In genomic region chr11:3220521-3221407, GRCh38 we compare ENCODE assay signal across 18 cellular contexts. TPM values are rescaled to one million over a fixed set of nuclear protein-coding genes. Genes with fewer than 3 reads are reported as not detected.
DNase-seq lines count a peak whose midpoint lies in the region; ATAC-seq, FAIRE-seq and TF ChIP-seq lines count a peak whose summit lies in the region.
"Had no signal": no experiment of that assay in that cellular context is flagged by ENCODE, and none has a peak within 500 bp of the region (broad histone marks: within the 10 kb centered on the region; RNA-seq: fewer than 3 reads in every experiment).

No MANE protein-coding gene starts in this region.

- H3K23me2 ChIP-seq in H9 (ENCODE audit: insufficient read length, low read depth, low read length, poor library complexity, severe bottlenecking) (no peaks in the 10 kb centered on the region), H1 (ENCODE audit: low read depth, low read length) (no peaks in the 10 kb centered on the region; the same call in 1 of the 2 replicates)

- H3K4me3 Mint-ChIP-seq in H9, result no peak overlapping the region; a peak in 1 of 5 replicates
- H3K4me3 Mint-ChIP-seq: CD4-positive, alpha-beta T cell; stimulated activated memory B cell treated with anti-CD40 and anti-IgM and Interleukin-4, amounts not matched to agents 10 μg/mL and 1 μg/mL and 100 μg/mL, for 72 hours had no signal

- no peaks in the 10 kb centered on the region for H3K79me2 ChIP-seq in H9 (ENCODE audit: insufficient read depth, low read length)
- no peaks in the 10 kb centered on the region for H3K79me2 ChIP-seq in H1 (ENCODE audit: control insufficient read depth in 1 of 2, insufficient read depth in 2 of 2, low read length in 2 of 2)
- no peaks in the 10 kb centered on the region for H3K79me2 ChIP-seq in Karpas-422 (ENCODE audit: low read length)
- H3K79me2 ChIP-seq: parathyroid adenoma had no signal

- H2BK5ac ChIP-seq in H9 (ENCODE audit: insufficient read length, low read length), result no peak overlapping the region
- no peak overlapping the region for H2BK5ac ChIP-seq in H1 (ENCODE audit: low read depth, low read length)

- peak; percentile 18 for DNase-seq in activated CD4-positive, CD25-positive, alpha-beta regulatory T cell treated with anti-CD3 and anti-CD28 coated beads, Interleukin-2, amount 50 U/mL, for 72 hours
- DNase-seq in H9, result peak; percentile 26
- DNase-seq in H1 (ENCODE audit: low read depth in 1 of 2, low spot score in 2 of 2), result peak in 1 of 2 experiments; percentile 48
- peak; percentile 52 for DNase-seq in sigmoid colon
- no peak for DNase-seq in Karpas-422
- DNase-seq: hippocampal formation, NCI-H1930, NCI-H524 treated with DMSO at 0.1 percent for 48 hours, PC-9 had no signal

- H3K23ac ChIP-seq in H9 (ENCODE audit: insufficient read length, low read depth, low read length) (no peak overlapping the region), H1 (ENCODE audit: insufficient read length) (no peak overlapping the region)

- H2BK120ac ChIP-seq in H9 (ENCODE audit: low read depth, low read length, poor library complexity, severe bottlenecking) (no peak overlapping the region), H1 (replicated peaks; ENCODE audit: low read depth, low read length) (no peak overlapping the region)

- no peaks in the 10 kb centered on the region for H3K4me1 ChIP-seq in H9 (ENCODE audit: insufficient read depth, low read length)
- H3K4me1 ChIP-seq in H1 (replicated peaks in 1 of 4; ENCODE audit: control insufficient read depth in 3 of 4, insufficient read depth in 4 of 4, low read length in 3 of 4), result peaks cover 0 to 25% (median 10%) of the 10 kb centered on the region in 4 experiments; a peak in 6 of 7 replicates
- H3K4me1 ChIP-seq in sigmoid colon, result peaks cover 0 to 6% (median 0%) of the 10 kb centered on the region in 4 donors
- no peaks in the 10 kb centered on the region for H3K4me1 ChIP-seq in Karpas-422 (ENCODE audit: low read length)
- H3K4me1 ChIP-seq: parathyroid adenoma had no signal

- no peak for TF ChIP-seq POLR2A in H1 (IDR thresholded peaks at IDR 0.05; ENCODE audit: control extremely low read depth in 1 of 2, low read depth in 2 of 2, low read length in 2 of 2)
- TF ChIP-seq POLR2A in sigmoid colon (IDR thresholded peaks at IDR 0.05), result no peak

- no peaks in the 10 kb centered on the region for H3K36me3 Mint-ChIP-seq in H9 (ENCODE audit: insufficient read depth in 1 of 3, low read depth in 3 of 3)
- H3K36me3 Mint-ChIP-seq: activated naive CD4-positive, alpha-beta T cell treated with anti-CD3 and anti-CD28 coated beads, Interleukin-2, amount 50 U/mL, for 72 hours; stimulated activated memory B cell treated with anti-CD40 and anti-IgM and Interleukin-4, amounts not matched to agents 10 μg/mL and 1 μg/mL and 100 μg/mL, for 72 hours had no signal

- H3K56ac ChIP-seq in H9 (ENCODE audit: insufficient read length, low read depth, low read length), result no peak overlapping the region
- H3K56ac ChIP-seq in H1 (replicated peaks; ENCODE audit: insufficient read length, low read depth, low read length), result no peak overlapping the region

- no peak for ATAC-seq in activated CD4-positive, CD25-positive, alpha-beta regulatory T cell treated with anti-CD3 and anti-CD28 coated beads, Interleukin-2, amount 50 U/mL, for 24 hours
- ATAC-seq in HG03354 (IDR thresholded peaks at IDR 0.05; ENCODE audit: poor library complexity, severe bottlenecking, unreplicated experiment) (no peak), GM21717 (IDR thresholded peaks at IDR 0.05; ENCODE audit: unreplicated experiment) (no peak)
- ATAC-seq: activated naive CD4-positive, alpha-beta T cell treated with anti-CD3 and anti-CD28 coated beads, Interleukin-2, amount 50 U/mL, for 72 hours; stimulated activated memory B cell treated with anti-CD40 and anti-IgM and Interleukin-4, amounts not matched to agents 10 μg/mL and 1 μg/mL and 100 μg/mL, for 72 hours had no signal

- whole genome bisulfite sequencing in H9 (ENCODE audit: extremely low coverage, insufficient read length, low lambda C conversion rate), result no CpG with 5 or more reads among the region's 21 CpGs
- WGBS in H1 (ENCODE audit: extremely low coverage in 1 of 2, insufficient coverage in 1 of 2, insufficient read length in 1 of 2, insufficient replicate concordance in 2 of 2, low coverage in 1 of 2, low lambda C conversion rate in 2 of 2, missing lambda C conversion rate in 1 of 2), 2 experiments, result 82% methylated on average over 13 of the region's 21 CpGs; no CpG with 5 or more reads in 1 of the 2 experiments
- WGBS in sigmoid colon, 2 donors, result 21 to 61% methylated on average over 21 of the region's 21 CpGs

- H3K27ac ChIP-seq in H9 (ENCODE audit: insufficient read length, low read depth, low read length) (no peak overlapping the region), H1 (ENCODE audit: low read depth, low read length) (no peak overlapping the region), sigmoid colon (no peak overlapping the region), Karpas-422 (ENCODE audit: low read length) (no peak overlapping the region)
- H3K27ac ChIP-seq: parathyroid adenoma, PC-9 had no signal

- H4K8ac ChIP-seq in H9 (replicated peaks; ENCODE audit: insufficient read length, low read depth, low read length) (no peak overlapping the region), H1 (ENCODE audit: extremely low read depth, insufficient read depth, low read length) (no peak overlapping the region; the same call in 1 of the 2 replicates)

- H2AK5ac ChIP-seq in H9 (ENCODE audit: insufficient read length, low read length), result no peak overlapping the region
- no peak overlapping the region for H2AK5ac ChIP-seq in H1 (ENCODE audit: low read depth, low read length)

- intact Hi-C loops in sigmoid colon (cut with DNase I), result no loop called here

- H4K20me1 ChIP-seq in H9 (ENCODE audit: control insufficient read depth, insufficient read depth, insufficient read length) (no peaks in the 10 kb centered on the region), H1 (replicated peaks in 1 of 2; ENCODE audit: control insufficient read depth in 1 of 2, insufficient read depth in 2 of 2, low read length in 2 of 2) (no peaks in the 10 kb centered on the region), Karpas-422 (ENCODE audit: insufficient read depth, low read depth, low read length) (no peaks in the 10 kb centered on the region)

- H3K27ac Mint-ChIP-seq in H9, result peak overlapping the region in 1 of 3 experiments; percentile 14; a peak in 1 of 7 replicates
- H3K27ac Mint-ChIP-seq: activated naive CD4-positive, alpha-beta T cell treated with anti-CD3 and anti-CD28 coated beads, Interleukin-2, amount 50 U/mL, for 72 hours; CD4-positive, alpha-beta T cell; stimulated activated memory B cell treated with anti-CD40 and anti-IgM and Interleukin-4, amounts not matched to agents 10 μg/mL and 1 μg/mL and 100 μg/mL, for 72 hours had no signal

- no peak overlapping the region for H3K4me2 ChIP-seq in H9 (ENCODE audit: insufficient read depth, insufficient read length, low read length)
- no peak overlapping the region for H3K4me2 ChIP-seq in H1 (ENCODE audit: insufficient read depth in 1 of 2, low read depth in 2 of 2, low read length in 2 of 2)
- H3K4me2 ChIP-seq in Karpas-422 (ENCODE audit: low read depth, low read length, poor library complexity, severe bottlenecking), result no peak overlapping the region
- H3K4me2 ChIP-seq: PC-9 had no signal

- H3K14ac ChIP-seq in H9 (ENCODE audit: insufficient read depth, low read length), result no peak overlapping the region
- no peak overlapping the region for H3K14ac ChIP-seq in H1 (ENCODE audit: insufficient read length)

- CTCF ChIA-PET in H1 (lab: Charles Lee; ENCODE audit: partially characterized antibody), result interaction anchor here (0.6 to 2.0 kb wide), 11 partner anchors 10 to 184 kb away, joined by 3 to 8 read pairs (median 4); no protein-coding TSS in a partner anchor

- H3K9me3 ChIP-seq in H9 (ENCODE audit: control insufficient read depth, low read depth, low read length) (no peaks in the 10 kb centered on the region), H1 (ENCODE audit: insufficient read depth in 2 of 2, low read depth in 1 of 2, low read length in 1 of 2) (no peaks in the 10 kb centered on the region), sigmoid colon (no peaks in the 10 kb centered on the region), Karpas-422 (ENCODE audit: low read length) (no peaks in the 10 kb centered on the region)

- H2BK20ac ChIP-seq in H9 (ENCODE audit: low read depth, low read length, poor library complexity, severe bottlenecking) (no peak overlapping the region), H1 (ENCODE audit: low read length) (no peak overlapping the region)

- H3K4ac ChIP-seq in H9 (ENCODE audit: low read depth, low read length) (no peak overlapping the region), H1 (replicated peaks; ENCODE audit: insufficient read length, low read depth, low read length) (no peak overlapping the region)

- H3K18ac ChIP-seq in H9 (ENCODE audit: insufficient read length, low read depth, low read length), result no peak overlapping the region
- H3K18ac ChIP-seq in H1 (ENCODE audit: extremely low read depth, low read length), result peak overlapping the region; percentile 32; the same call in 1 of the 2 replicates

- no peaks in the 10 kb centered on the region for H3K9me3 Mint-ChIP-seq in H9
- H3K9me3 Mint-ChIP-seq: activated naive CD4-positive, alpha-beta T cell treated with anti-CD3 and anti-CD28 coated beads, Interleukin-2, amount 50 U/mL, for 72 hours; CD4-positive, alpha-beta T cell; stimulated activated memory B cell treated with anti-CD40 and anti-IgM and Interleukin-4, amounts not matched to agents 10 μg/mL and 1 μg/mL and 100 μg/mL, for 72 hours had no signal

- H3K9ac ChIP-seq in H9 (ENCODE audit: extremely low read depth, insufficient read length, low read length) (no peak overlapping the region), H1 (replicated peaks in 1 of 4; ENCODE audit: extremely low read depth in 1 of 4, low read depth in 3 of 4, low read length in 3 of 4) (no peak overlapping the region), Karpas-422 (ENCODE audit: low read length) (no peak overlapping the region)
- H3K9ac ChIP-seq: parathyroid adenoma had no signal

- TF ChIP-seq EP300 in H1 (IDR thresholded peaks at IDR 0.05; ENCODE audit: borderline replicate concordance in 1 of 2, low read depth in 2 of 2, low read length in 2 of 2), result no peak
- TF ChIP-seq EP300 in sigmoid colon (IDR thresholded peaks at IDR 0.05), result no peak

- POLR2A ChIA-PET in H1 (lab: Charles Lee; ENCODE audit: partially characterized antibody), result interaction anchor here (1.0 to 1.6 kb wide), 2 partner anchors 159 to 166 kb away, joined by 3 to 4 read pairs; no protein-coding TSS in a partner anchor

- no peak for TF ChIP-seq RAD21 in H1 (IDR thresholded peaks at IDR 0.05 in 1 of 2, conservative IDR thresholded peaks at IDR 0.05 in 1 of 2; ENCODE audit: low read depth in 2 of 2, low read length in 2 of 2)

- H2BK12ac ChIP-seq in H9 (ENCODE audit: insufficient read length, low read depth, low read length) (no peak overlapping the region), H1 (ENCODE audit: low read depth, low read length) (no peak overlapping the region; the same call in 1 of the 2 replicates)

- H3T11ph ChIP-seq in H9 (ENCODE audit: low read length), result no peak overlapping the region

- peaks cover 15% of the 10 kb centered on the region for H3K27me3 Mint-ChIP-seq in H9 (ENCODE audit: low read depth)

- H4K5ac ChIP-seq in H9 (ENCODE audit: insufficient read length, low read depth, low read length) (no peak overlapping the region), H1 (ENCODE audit: insufficient read length, low read depth, low read length) (no peak overlapping the region)

- H4K91ac ChIP-seq in H9 (ENCODE audit: insufficient read length, low read depth, low read length) (no peak overlapping the region), H1 (replicated peaks; ENCODE audit: insufficient read length, low read length) (no peak overlapping the region)

- no peaks in the 10 kb centered on the region for H3K9me2 ChIP-seq in Karpas-422 (replicated peaks; ENCODE audit: insufficient read depth, low read length)

- no peak overlapping the region for H2BK15ac ChIP-seq in H9 (ENCODE audit: low read depth, low read length)
- no peak overlapping the region for H2BK15ac ChIP-seq in H1 (ENCODE audit: low read length)

- no peak for FAIRE-seq in H1 (lab: Jason Lieb, UNC)
- FAIRE-seq: A204.1 had no signal

- H3K27me3 ChIP-seq in H9 (ENCODE audit: insufficient read depth, low read length), result no peaks in the 10 kb centered on the region
- H3K27me3 ChIP-seq in H1 (replicated peaks in 1 of 4; ENCODE audit: control insufficient read depth in 3 of 4, extremely low read depth in 1 of 4, insufficient read depth in 3 of 4, low read length in 3 of 4), result no peaks in the 10 kb centered on the region
- H3K27me3 ChIP-seq in sigmoid colon, result peaks cover 5 to 80% (median 31%) of the 10 kb centered on the region in 3 donors
- H3K27me3 ChIP-seq in Karpas-422 (ENCODE audit: low read length), result no peaks in the 10 kb centered on the region

- H3K4me1 Mint-ChIP-seq in H9, result peaks cover 26 to 38% of the 10 kb centered on the region in 2 experiments

- H3K79me1 ChIP-seq in H9 (ENCODE audit: insufficient read depth, low read depth, low read length, poor library complexity, severe bottlenecking), result no peaks in the 10 kb centered on the region
- no peaks in the 10 kb centered on the region for H3K79me1 ChIP-seq in H1 (ENCODE audit: low read depth, low read length)

- H3K4me3 ChIP-seq in H1 (ENCODE audit: extremely low read depth in 1 of 4, insufficient read depth in 2 of 4, low read depth in 3 of 4, low read length in 4 of 4), result no peak overlapping the region
- no peak overlapping the region for H3K4me3 ChIP-seq in sigmoid colon
- H3K4me3 ChIP-seq in Karpas-422 (ENCODE audit: low read length), result no peak overlapping the region
- H3K4me3 ChIP-seq: PC-9 had no signal

- H3K36me3 ChIP-seq in H1 (ENCODE audit: control insufficient read depth in 2 of 4, insufficient read depth in 4 of 4, low read length in 3 of 4), result no peaks in the 10 kb centered on the region
- H3K36me3 ChIP-seq in sigmoid colon, result no peaks in the 10 kb centered on the region
- no peaks in the 10 kb centered on the region for H3K36me3 ChIP-seq in Karpas-422 (ENCODE audit: insufficient read depth, low read length)

- H2AFZ ChIP-seq in H9 (ENCODE audit: low read length) (no peak overlapping the region), H1 (ENCODE audit: low read length) (no peak overlapping the region), Karpas-422 (ENCODE audit: low read length) (no peak overlapping the region)
- H2AFZ ChIP-seq: parathyroid adenoma, PC-9 had no signal

- TF ChIP-seq CTCF in H9 (conservative IDR thresholded peaks at IDR 0.05) (no peak), H1 (IDR thresholded peaks at IDR 0.05; ENCODE audit: control extremely low read depth in 1 of 3, insufficient read depth in 1 of 3, low read depth in 1 of 3, low read length in 3 of 3) (no peak), sigmoid colon (IDR thresholded peaks at IDR 0.05) (no peak)

RNA-seq across cellular contexts. Expression of gene MRGPRG, which starts 2.2 kb away (rescaled TPM):
- total RNA-seq in H9 (2021) (not detected in 2 replicates), sigmoid colon (not detected)
- not detected in 2 replicates for total RNA-seq in H1 (2021; fragmentation: NEBNext Ultra II Directional; extraction: Animal tissue kit (Norgen Biotek cat#: 25700))
- polyA plus RNA-seq in H1 (2011; rRNA removed) (not detected in 2 replicates), sigmoid colon (not detected)
- not detected for polyA plus RNA-seq in H1 (2011; cell fraction: cytosol; rRNA removed)
- polyA plus RNA-seq in H1 (2011; cell fraction: nucleus; rRNA removed), result not detected
- not detected in 4 replicates for polyA plus RNA-seq in H1 (2012, experiment 1 of 2)
- polyA plus RNA-seq in H1 (2012, experiment 2 of 2), result not detected
- polyA plus RNA-seq in H1 (2013, experiment 1 of 2), result not detected
- not detected for polyA plus RNA-seq in H1 (2013, experiment 2 of 2)
- not detected in 2 replicates for polyA minus RNA-seq in H1 (2011; rRNA and poly(A)+ RNA removed)
- polyA minus RNA-seq in H1 (2011; cell fraction: cytosol; rRNA and poly(A)+ RNA removed), result not detected
- polyA minus RNA-seq in H1 (2011; cell fraction: nucleus; rRNA and poly(A)+ RNA removed), result not detected
- not detected in 2 replicates for total RNA-seq in Karpas-422 (2014; rRNA removed; shearing (Covaris generic); ENCODE audit: low replicate concordance)
- total RNA-seq: activated naive CD4-positive, alpha-beta T cell treated with anti-CD3 and anti-CD28 coated beads, Interleukin-2, amount 50 U/mL, for 72 hours; CD4-positive, alpha-beta T cell; PC-9; urinary bladder had no signal
- polyA plus RNA-seq: urinary bladder had no signal

RNA-seq across cellular contexts. Expression of gene MRGPRE, which starts 11.5 kb away (rescaled TPM):
- total RNA-seq in H9 (2021) (not detected in 2 replicates), sigmoid colon (1 to 10 TPM in 2 of 4 donors, under 1 TPM in 1, not detected in 1; 0.33 to 1.4 (median 1.1) TPM)
- not detected in 2 replicates for total RNA-seq in H1 (2021; fragmentation: NEBNext Ultra II Directional; extraction: Animal tissue kit (Norgen Biotek cat#: 25700))
- polyA plus RNA-seq in H1 (2011; rRNA removed) (not detected in 2 replicates), sigmoid colon (under 1 TPM in 1 of 3 donors, not detected in 2; 0.10 TPM)
- not detected for polyA plus RNA-seq in H1 (2011; cell fraction: cytosol; rRNA removed)
- not detected for polyA plus RNA-seq in H1 (2011; cell fraction: nucleus; rRNA removed)
- not detected in 4 replicates for polyA plus RNA-seq in H1 (2012, experiment 1 of 2)
- not detected for polyA plus RNA-seq in H1 (2012, experiment 2 of 2)
- 0.04 TPM for polyA plus RNA-seq in H1 (2013, experiment 1 of 2)
- polyA plus RNA-seq in H1 (2013, experiment 2 of 2), result not detected
- polyA minus RNA-seq in H1 (2011; rRNA and poly(A)+ RNA removed), result not detected in 2 replicates
- not detected for polyA minus RNA-seq in H1 (2011; cell fraction: cytosol; rRNA and poly(A)+ RNA removed)
- not detected for polyA minus RNA-seq in H1 (2011; cell fraction: nucleus; rRNA and poly(A)+ RNA removed)
- total RNA-seq in Karpas-422 (2014; rRNA removed; shearing (Covaris generic); ENCODE audit: low replicate concordance), result not detected in 2 replicates
- total RNA-seq: activated naive CD4-positive, alpha-beta T cell treated with anti-CD3 and anti-CD28 coated beads, Interleukin-2, amount 50 U/mL, for 72 hours; CD4-positive, alpha-beta T cell; PC-9; urinary bladder had no signal

RNA-seq across cellular contexts. Expression of gene OSBPL5, which starts 55.7 kb away (rescaled TPM):
- total RNA-seq in H9 (2021) (11.1 and 16.1 TPM in 2 replicates), sigmoid colon (10 to 100 TPM; 28.1 to 69.2 (median 46.2) TPM)
- 7.9 and 9.9 TPM in 2 replicates for total RNA-seq in H1 (2021; fragmentation: NEBNext Ultra II Directional; extraction: Animal tissue kit (Norgen Biotek cat#: 25700))
- polyA plus RNA-seq in H1 (2011; rRNA removed) (3.4 and 6.0 TPM in 2 replicates), sigmoid colon (10 to 100 TPM; 16.6 to 29.8 (median 18.6) TPM)
- 5.8 TPM for polyA plus RNA-seq in H1 (2011; cell fraction: cytosol; rRNA removed)
- polyA plus RNA-seq in H1 (2011; cell fraction: nucleus; rRNA removed), result 19.5 TPM
- 3.8 to 7.3 TPM (median 6.6 TPM) in 4 replicates for polyA plus RNA-seq in H1 (2012, experiment 1 of 2)
- polyA plus RNA-seq in H1 (2012, experiment 2 of 2), result 4.9 TPM
- polyA plus RNA-seq in H1 (2013, experiment 1 of 2), result 3.3 TPM
- polyA plus RNA-seq in H1 (2013, experiment 2 of 2), result 2.9 TPM
- polyA minus RNA-seq in H1 (2011; rRNA and poly(A)+ RNA removed), result 4.3 and 5.5 TPM in 2 replicates
- 9.7 TPM for polyA minus RNA-seq in H1 (2011; cell fraction: cytosol; rRNA and poly(A)+ RNA removed)
- 13.0 TPM for polyA minus RNA-seq in H1 (2011; cell fraction: nucleus; rRNA and poly(A)+ RNA removed)
- not detected in 2 replicates for total RNA-seq in Karpas-422 (2014; rRNA removed; shearing (Covaris generic); ENCODE audit: low replicate concordance)
